Comparison of ENCODE assay signal across 8 cellular contexts in the genomic region with DNA sequence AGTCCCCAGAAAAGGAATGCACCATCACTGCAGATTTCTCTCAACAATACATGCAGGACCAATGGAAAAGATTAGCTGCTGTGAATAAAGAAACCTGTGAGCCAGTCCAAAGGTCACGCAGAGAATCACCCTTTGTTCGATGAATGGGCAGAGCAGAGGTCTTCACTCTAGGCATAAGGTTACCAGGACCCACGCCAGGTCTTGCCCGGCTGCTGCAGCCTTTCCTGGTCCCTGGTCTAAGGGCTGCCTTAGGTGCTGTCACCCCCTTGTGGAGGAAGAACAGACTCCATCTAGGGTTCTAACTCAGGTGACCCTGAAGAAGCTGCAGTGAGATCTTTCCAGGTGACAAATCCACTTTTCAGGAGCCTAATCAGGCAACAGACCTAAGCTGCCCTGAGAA. TPM values are rescaled to one million over a fixed set of nuclear protein-coding genes. Genes with fewer than 3 reads are reported as not detected.
DNase-seq lines count a peak whose midpoint lies in the region; ATAC-seq and TF ChIP-seq lines count a peak whose summit lies in the region.

No MANE protein-coding gene starts in this region.

- TF ChIP-seq POLR2A in gastroesophageal sphincter (IDR thresholded peaks at IDR 0.05), result no peak

- H3K36me3 ChIP-seq in upper lobe of right lung (peaks cover 65% of the 10 kb centered on the region), gastroesophageal sphincter (peaks cover 0 to 83% of the 10 kb centered on the region in 2 donors)

- 53 to 69% methylated on average over 2 of the region's 4 CpGs for whole genome bisulfite sequencing in gastroesophageal sphincter (ENCODE audit: low coverage in 1 of 2), 2 donors

- H3K27me3 ChIP-seq in upper lobe of right lung, result no peaks in the 10 kb centered on the region
- no peaks in the 10 kb centered on the region for H3K27me3 ChIP-seq in gastroesophageal sphincter

- peak; percentile 25 for DNase-seq in stimulated activated CD4-positive, alpha-beta T cell treated with anti-CD3 and anti-CD28 coated beads, Interleukin-4, amount 100 ng/mL, for 24 hours
- DNase-seq in stimulated activated CD4-positive, alpha-beta T cell treated with anti-CD3 and anti-CD28 coated beads, Interleukin-15, amount 100 ng/mL, for 24 hours, result no peak
- DNase-seq in NCI-H1105 (lab: John Stamatoyannopoulos, UW) (peak; percentile 31), amniotic epithelial cell (ENCODE audit: low read depth) (peak; percentile 27), iPS-NIHi11 (ENCODE audit: low spot score) (peak; percentile 82), upper lobe of right lung (no peak)

- ATAC-seq in upper lobe of right lung, result peak; percentile 66
- no peak for ATAC-seq in GM21381 (IDR thresholded peaks at IDR 0.05; ENCODE audit: unreplicated experiment)
- ATAC-seq in gastroesophageal sphincter, result no peak

- no peak overlapping the region for H3K4me3 ChIP-seq in upper lobe of right lung
- no peak overlapping the region for H3K4me3 ChIP-seq in gastroesophageal sphincter

- TF ChIP-seq EP300 in gastroesophageal sphincter (IDR thresholded peaks at IDR 0.05), result no peak

- H3K27ac ChIP-seq in upper lobe of right lung (no peak overlapping the region), gastroesophageal sphincter (no peak overlapping the region)

- intact Hi-C loops in upper lobe of right lung (cut with DNase I), result no loop called here

- H3K9me3 ChIP-seq in upper lobe of right lung (no peaks in the 10 kb centered on the region), gastroesophageal sphincter (no peaks in the 10 kb centered on the region)

- H3K4me1 ChIP-seq in upper lobe of right lung (no peaks in the 10 kb centered on the region), gastroesophageal sphincter (peaks cover 0 to 17% (median 0%) of the 10 kb centered on the region in 3 donors)

- TF ChIP-seq CTCF in upper lobe of right lung (IDR thresholded peaks at IDR 0.05) (peak; percentile 38), gastroesophageal sphincter (IDR thresholded peaks at IDR 0.05) (peak in 2 of 4 experiments; percentile 27 to 55)

RNA-seq across cellular contexts. Expression of a gene that starts 29.0 kb away (rescaled TPM):
- total RNA-seq in upper lobe of right lung (92.7 TPM), gastroesophageal sphincter (100 to 1,000 TPM; 107 to 175 (median 137) TPM)

RNA-seq across cellular contexts. Expression of a gene that starts 36.1 kb away (rescaled TPM):
- total RNA-seq in upper lobe of right lung (34.6 TPM), gastroesophageal sphincter (10 to 100 TPM; 29.1 to 41.5 (median 31.2) TPM)

Comparison
In these comparisons a context has a peak if more than half of its experiments do, and no peak if none do; other contexts are left out.
1. DNase-seq: peak in stimulated activated CD4-positive, alpha-beta T cell treated with anti-CD3 and anti-CD28 coated beads, Interleukin-4, amount 100 ng/mL, for 24 hours (single experiment), NCI-H1105 (single experiment), amniotic epithelial cell (single experiment) and iPS-NIHi11 (single experiment); none in stimulated activated CD4-positive, alpha-beta T cell treated with anti-CD3 and anti-CD28 coated beads, Interleukin-15, amount 100 ng/mL, for 24 hours (single experiment) and upper lobe of right lung (single experiment).